10 cellular contexts compared by ENCODE assay signal in genomic region chr6:157879873-157880254, GRCh38. TPM values are rescaled to one million over a fixed set of nuclear protein-coding genes. Genes with fewer than 3 reads are reported as not detected.
DNase-seq lines count a peak whose midpoint lies in the region; ATAC-seq and TF ChIP-seq lines count a peak whose summit lies in the region.
"Had no signal": no experiment of that assay in that cellular context is flagged by ENCODE, and none has a peak within 500 bp of the region (broad histone marks: within the 10 kb centered on the region; RNA-seq: fewer than 3 reads in every experiment).

No MANE protein-coding gene starts in this region.

- no peak for DNase-seq in endodermal cell
- DNase-seq in retina: no peak
- no peak for DNase-seq in HK-2 (ENCODE audit: unreplicated experiment)
- no peak for DNase-seq in NCI-H524 (lab: John Stamatoyannopoulos, UW)
- DNase-seq in activated CD4-positive, CD25-positive, alpha-beta regulatory T cell treated with anti-CD3 and anti-CD28 coated beads, Interleukin-2, amount 50 U/mL, for 72 hours: no peak
- DNase-seq: left colon had no signal

- peaks cover 37% of the 10 kb centered on the region for H3K4me1 Mint-ChIP-seq in endodermal cell
- H3K4me1 Mint-ChIP-seq: central memory CD8-positive, alpha-beta T cell had no signal

- no peak overlapping the region for H3K9ac ChIP-seq in endodermal cell (ENCODE audit: extremely low read depth, low read length, poor library complexity, severe bottlenecking)

- H3K4me3 Mint-ChIP-seq in endodermal cell: no peak overlapping the region
- H3K4me3 Mint-ChIP-seq: central memory CD8-positive, alpha-beta T cell had no signal

- no peaks in the 10 kb centered on the region for H3K27me3 Mint-ChIP-seq in endodermal cell (ENCODE audit: insufficient read depth)
- H3K27me3 Mint-ChIP-seq: central memory CD8-positive, alpha-beta T cell had no signal

- H3K4me3 ChIP-seq in endodermal cell (ENCODE audit: low read length): peak overlapping the region; percentile 3

- WGBS in endodermal cell (ENCODE audit: insufficient coverage in 1 of 2, insufficient read length in 1 of 2), 2 experiments: 84% methylated on average over 2 of the region's 2 CpGs; no CpG with 5 or more reads in 1 of the 2 experiments

- no peaks in the 10 kb centered on the region for H3K9me3 ChIP-seq in endodermal cell (ENCODE audit: control insufficient read depth, low read length)

- no peaks in the 10 kb centered on the region for H3K27me3 ChIP-seq in endodermal cell (ENCODE audit: control insufficient read depth, insufficient read depth, low read length, poor library complexity, severe bottlenecking)

- H3K27ac ChIP-seq in endodermal cell (ENCODE audit: low read depth, low read length): peak overlapping the region; percentile 4

- peaks cover 8% of the 10 kb centered on the region for H3K4me1 ChIP-seq in endodermal cell (ENCODE audit: control insufficient read depth, insufficient read depth, low read length)

- H3K36me3 Mint-ChIP-seq in endodermal cell (ENCODE audit: low read depth): peaks cover 45% of the 10 kb centered on the region

- ATAC-seq in GM18498 (IDR thresholded peaks at IDR 0.05; ENCODE audit: unreplicated experiment) (peak; percentile 63), GM21367 (IDR thresholded peaks at IDR 0.05; ENCODE audit: unreplicated experiment) (peak; percentile 28), HG03354 (IDR thresholded peaks at IDR 0.05; ENCODE audit: poor library complexity, severe bottlenecking, unreplicated experiment) (peak; percentile 73)
- ATAC-seq: left colon had no signal

- H3K9me3 Mint-ChIP-seq in endodermal cell: no peaks in the 10 kb centered on the region
- H3K9me3 Mint-ChIP-seq: central memory CD8-positive, alpha-beta T cell had no signal

- H3K36me3 ChIP-seq in endodermal cell (ENCODE audit: control insufficient read depth, insufficient read depth, low read length): peaks cover 67% of the 10 kb centered on the region

- TF ChIP-seq CTCF in endodermal cell (conservative IDR thresholded peaks at IDR 0.05): no peak

- H3K27ac Mint-ChIP-seq in endodermal cell: peak overlapping the region; percentile 17

RNA-seq across cellular contexts. Expression of gene SNX9, which starts 56.8 kb away (rescaled TPM):
- total RNA-seq in endodermal cell: 10 to 100 TPM; 30.6 to 33.0 TPM
- polyA plus RNA-seq in endodermal cell (2013, experiment 1 of 2): 18.8 TPM
- 20.0 TPM for polyA plus RNA-seq in endodermal cell (2013, experiment 2 of 2)
